ENCODE assay signal across 8 cellular contexts in genomic region chr3:152556731-152557254, GRCh38.
DNase-seq lines count a peak whose midpoint lies in the region; ATAC-seq and TF ChIP-seq lines count a peak whose summit lies in the region.

No MANE protein-coding gene starts in this region.

- no peak overlapping the region for H3K27ac Mint-ChIP-seq in stimulated activated effector memory CD8-positive, alpha-beta T cell treated with anti-CD3 and anti-CD28 coated beads, Interleukin-12 subunit alpha, Interleukin-12 subunit beta, amount 100 ng/mL, for 72 hours

- no peaks in the 10 kb centered on the region for H3K9me3 Mint-ChIP-seq in stimulated activated effector memory CD8-positive, alpha-beta T cell treated with anti-CD3 and anti-CD28 coated beads, Interleukin-12 subunit alpha, Interleukin-12 subunit beta, amount 100 ng/mL, for 72 hours

- H3K4me3 ChIP-seq in foreskin fibroblast (ENCODE audit: low read depth in 1 of 2, low read length in 2 of 2) = no peak overlapping the region

- H3K4me3 Mint-ChIP-seq in stimulated activated effector memory CD8-positive, alpha-beta T cell treated with anti-CD3 and anti-CD28 coated beads, Interleukin-12 subunit alpha, Interleukin-12 subunit beta, amount 100 ng/mL, for 72 hours = no peak overlapping the region

- H3K36me3 Mint-ChIP-seq in stimulated activated effector memory CD8-positive, alpha-beta T cell treated with anti-CD3 and anti-CD28 coated beads, Interleukin-12 subunit alpha, Interleukin-12 subunit beta, amount 100 ng/mL, for 72 hours = no peaks in the 10 kb centered on the region

- TF ChIP-seq CTCF in foreskin fibroblast (IDR thresholded peaks at IDR 0.05; ENCODE audit: low read depth, low read length) = no peak

- peak; percentile 17 for ATAC-seq in GM19468 (IDR thresholded peaks at IDR 0.05; ENCODE audit: extremely low read depth, unreplicated experiment)
- peak; percentile 84 for ATAC-seq in stimulated activated effector memory CD8-positive, alpha-beta T cell treated with anti-CD3 and anti-CD28 coated beads, Interleukin-12 subunit alpha, Interleukin-12 subunit beta, amount 100 ng/mL, for 72 hours

- no peaks in the 10 kb centered on the region for H3K4me1 Mint-ChIP-seq in stimulated activated effector memory CD8-positive, alpha-beta T cell treated with anti-CD3 and anti-CD28 coated beads, Interleukin-12 subunit alpha, Interleukin-12 subunit beta, amount 100 ng/mL, for 72 hours

- peak; percentile 62 for DNase-seq in A172 (ENCODE audit: low spot score)
- peak; percentile 90 for DNase-seq in HT1080 (ENCODE audit: low read depth)
- DNase-seq in foreskin fibroblast = peak; percentile 85 to 88
- no peak for DNase-seq in stimulated activated effector memory CD8-positive, alpha-beta T cell treated with anti-CD3 and anti-CD28 coated beads, Interleukin-12 subunit alpha, Interleukin-12 subunit beta, amount 100 ng/mL, for 72 hours (ENCODE audit: low spot score in 2 of 2)
- DNase-seq in cerebellar cortex (ENCODE audit: low spot score) = no peak
- DNase-seq in NCI-H82 (lab: John Stamatoyannopoulos, UW) = no peak
- no peak for DNase-seq in NCI-H2171 (lab: John Stamatoyannopoulos, UW)

Comparison
In these comparisons a context has a peak if more than half of its experiments do, and no peak if none do; other contexts are left out.
1. DNase-seq: peak in A172 (single experiment), HT1080 (single experiment) and foreskin fibroblast (2 of 2); none in stimulated activated effector memory CD8-positive, alpha-beta T cell treated with anti-CD3 and anti-CD28 coated beads, Interleukin-12 subunit alpha, Interleukin-12 subunit beta, amount 100 ng/mL, for 72 hours (0 of 2), cerebellar cortex (single experiment), NCI-H82 (single experiment) and NCI-H2171 (single experiment).